11 cellular contexts compared by ENCODE assay signal in the genomic region with DNA sequence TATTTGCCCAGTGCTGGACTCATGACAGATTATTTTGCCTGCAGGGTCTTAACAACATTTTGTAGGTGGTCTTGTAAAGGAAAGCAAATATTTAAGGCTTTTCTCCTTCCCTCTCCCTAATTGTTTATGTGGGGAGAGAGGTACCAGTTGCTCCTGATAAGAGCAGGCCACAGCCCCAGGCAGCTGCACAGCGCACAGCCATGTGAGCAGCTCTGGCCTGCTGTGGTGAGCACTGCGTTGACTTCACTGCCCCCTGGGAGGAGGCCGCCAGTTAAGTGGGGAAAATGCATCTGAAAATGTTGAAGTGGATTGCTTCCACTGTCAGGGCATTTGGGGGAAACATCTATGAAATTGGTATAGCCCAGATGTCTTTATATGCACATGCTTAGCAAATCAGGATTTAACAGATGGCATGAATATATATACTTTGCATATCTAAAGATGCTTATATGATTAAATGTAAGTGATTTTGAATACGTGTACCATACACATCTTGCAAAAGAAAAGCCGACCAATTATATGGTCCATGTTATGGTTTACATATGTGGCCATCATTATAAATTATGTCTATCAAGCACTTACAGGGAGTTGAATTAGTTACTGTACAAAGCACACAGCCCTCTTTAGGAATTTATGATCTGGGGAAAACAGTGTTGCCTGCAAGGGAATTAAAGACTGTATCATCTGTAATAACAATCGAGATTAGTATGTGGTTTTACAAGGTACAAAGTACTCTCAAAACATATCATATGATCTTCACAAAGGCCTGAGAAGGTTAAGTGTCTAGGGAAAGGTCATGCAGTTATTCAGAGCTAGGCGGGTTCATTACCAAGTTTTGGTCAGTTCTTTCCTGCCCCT.
DNase-seq lines count a peak whose midpoint lies in the region; ATAC-seq, FAIRE-seq and TF ChIP-seq lines count a peak whose summit lies in the region.
"Had no signal": no experiment of that assay in that cellular context is flagged by ENCODE, and none has a peak within 500 bp of the region (broad histone marks: within the 10 kb centered on the region; RNA-seq: fewer than 3 reads in every experiment).

No MANE protein-coding gene starts in this region.

- H2BK12ac ChIP-seq in H1 (ENCODE audit: low read depth, low read length), result no peak overlapping the region; the same call in 1 of the 2 replicates

- H4K91ac ChIP-seq in H1 (replicated peaks; ENCODE audit: insufficient read length, low read length), result peak overlapping the region; percentile 34

- DNase-seq in cardiac muscle cell (ENCODE audit: low read depth in 1 of 2, low spot score in 1 of 2), result peak; percentile 40 to 60
- DNase-seq in left ventricle myocardium inferior, result no peak
- peak; percentile 77 to 93 for DNase-seq in NCI-H524 (lab: John Stamatoyannopoulos, UW)
- DNase-seq in H1 (ENCODE audit: low read depth in 1 of 2, low spot score in 2 of 2), result no peak
- peak; percentile 69 for DNase-seq in superior temporal gyrus (ENCODE audit: extremely low spot score)
- DNase-seq in HPDE6-E6E7 (ENCODE audit: extremely low spot score), result no peak
- DNase-seq: activated gamma-delta T cell treated with Interleukin-2 at 50 U/mL for 16 hours, NCI-H1930 had no signal

- no peaks in the 10 kb centered on the region for H3K79me1 ChIP-seq in H1 (ENCODE audit: low read depth, low read length)

- no peak overlapping the region for H2BK120ac ChIP-seq in H1 (replicated peaks; ENCODE audit: low read depth, low read length)

- H3K4me1 ChIP-seq in cardiac muscle cell (ENCODE audit: low read depth), result peaks cover 4% of the 10 kb centered on the region
- H3K4me1 ChIP-seq in left ventricle myocardium inferior, result no peaks in the 10 kb centered on the region
- peaks cover 7 to 27% (median 16%) of the 10 kb centered on the region in 4 experiments; a peak in 6 of 7 replicates for H3K4me1 ChIP-seq in H1 (replicated peaks in 1 of 4; ENCODE audit: control insufficient read depth in 3 of 4, insufficient read depth in 4 of 4, low read length in 3 of 4)

- intact Hi-C loops in left ventricle myocardium inferior (cut with micrococcal nuclease), result no loop called here

- no peak overlapping the region for H4K8ac ChIP-seq in H1 (ENCODE audit: extremely low read depth, insufficient read depth, low read length)

- no peak overlapping the region for H3K18ac ChIP-seq in H1 (ENCODE audit: extremely low read depth, low read length)

- H2AFZ ChIP-seq in H1 (ENCODE audit: low read length), result no peak overlapping the region

- H4K20me1 ChIP-seq in H1 (replicated peaks in 1 of 2; ENCODE audit: control insufficient read depth in 1 of 2, insufficient read depth in 2 of 2, low read length in 2 of 2), result no peaks in the 10 kb centered on the region

- POLR2A ChIA-PET in H1 (lab: Charles Lee; ENCODE audit: partially characterized antibody), result no interaction called here

- TF ChIP-seq RAD21 in H1 (IDR thresholded peaks at IDR 0.05 in 1 of 2, conservative IDR thresholded peaks at IDR 0.05 in 1 of 2; ENCODE audit: low read depth in 2 of 2, low read length in 2 of 2), result no peak

- H3K27me3 ChIP-seq in cardiac muscle cell (peaks cover 34% of the 10 kb centered on the region), left ventricle myocardium inferior (ENCODE audit: low read depth) (peaks cover 28% of the 10 kb centered on the region), H1 (replicated peaks in 1 of 4; ENCODE audit: control insufficient read depth in 3 of 4, extremely low read depth in 1 of 4, insufficient read depth in 3 of 4, low read length in 3 of 4) (no peaks in the 10 kb centered on the region; a peak in 1 of 7 replicates)

- no peak overlapping the region for H2BK20ac ChIP-seq in H1 (ENCODE audit: low read length)

- TF ChIP-seq EP300 in H1 (IDR thresholded peaks at IDR 0.05; ENCODE audit: borderline replicate concordance in 1 of 2, low read depth in 2 of 2, low read length in 2 of 2), result no peak

- no peak overlapping the region for H3K23ac ChIP-seq in H1 (ENCODE audit: insufficient read length)

- TF ChIP-seq CTCF in cardiac muscle cell (IDR thresholded peaks at IDR 0.05; ENCODE audit: low read depth, low read length) (no peak), left ventricle myocardium inferior (IDR thresholded peaks at IDR 0.05; ENCODE audit: borderline replicate concordance) (no peak), H1 (IDR thresholded peaks at IDR 0.05; ENCODE audit: control extremely low read depth in 1 of 3, insufficient read depth in 1 of 3, low read depth in 1 of 3, low read length in 3 of 3) (no peak)

- no peaks in the 10 kb centered on the region for H3K23me2 ChIP-seq in H1 (ENCODE audit: low read depth, low read length)

- no peak overlapping the region for H3K4me2 ChIP-seq in H1 (ENCODE audit: insufficient read depth in 1 of 2, low read depth in 2 of 2, low read length in 2 of 2)

- CTCF ChIA-PET in H1 (lab: Charles Lee; ENCODE audit: partially characterized antibody), result no interaction called here

- H3K9ac ChIP-seq in H1 (replicated peaks in 1 of 4; ENCODE audit: extremely low read depth in 1 of 4, low read depth in 3 of 4, low read length in 3 of 4), result no peak overlapping the region

- H3K9me3 ChIP-seq in cardiac muscle cell (ENCODE audit: low read depth) (no peaks in the 10 kb centered on the region), left ventricle myocardium inferior (replicated peaks) (no peaks in the 10 kb centered on the region), H1 (ENCODE audit: insufficient read depth in 2 of 2, low read depth in 1 of 2, low read length in 1 of 2) (no peaks in the 10 kb centered on the region)

- no peak overlapping the region for H2AK5ac ChIP-seq in H1 (ENCODE audit: low read depth, low read length)

- H3K14ac ChIP-seq in H1 (ENCODE audit: insufficient read length), result no peak overlapping the region

- TF ChIP-seq POLR2A in H1 (IDR thresholded peaks at IDR 0.05; ENCODE audit: control extremely low read depth in 1 of 2, low read depth in 2 of 2, low read length in 2 of 2), result no peak

- H3K4me3 ChIP-seq in cardiac muscle cell (no peak overlapping the region), left ventricle myocardium inferior (no peak overlapping the region), H1 (ENCODE audit: extremely low read depth in 1 of 4, insufficient read depth in 2 of 4, low read depth in 3 of 4, low read length in 4 of 4) (no peak overlapping the region)

- no peak overlapping the region for H3K27ac ChIP-seq in cardiac muscle cell
- no peak overlapping the region for H3K27ac ChIP-seq in left ventricle myocardium inferior (replicated peaks)
- no peak overlapping the region for H3K27ac ChIP-seq in H1 (ENCODE audit: low read depth, low read length)

- no peak for FAIRE-seq in H1 (lab: Jason Lieb, UNC)
- FAIRE-seq: TTC549 had no signal

- H3K4ac ChIP-seq in H1 (replicated peaks; ENCODE audit: insufficient read length, low read depth, low read length), result no peak overlapping the region

- H3K79me2 ChIP-seq in H1 (ENCODE audit: control insufficient read depth in 1 of 2, insufficient read depth in 2 of 2, low read length in 2 of 2), result no peaks in the 10 kb centered on the region

- no peak overlapping the region for H3K56ac ChIP-seq in H1 (replicated peaks; ENCODE audit: insufficient read length, low read depth, low read length)

- H3K36me3 ChIP-seq in cardiac muscle cell (no peaks in the 10 kb centered on the region), left ventricle myocardium inferior (no peaks in the 10 kb centered on the region), H1 (ENCODE audit: control insufficient read depth in 2 of 4, insufficient read depth in 4 of 4, low read length in 3 of 4) (no peaks in the 10 kb centered on the region)

- no peak overlapping the region for H2BK5ac ChIP-seq in H1 (ENCODE audit: low read depth, low read length)

- H4K5ac ChIP-seq in H1 (ENCODE audit: insufficient read length, low read depth, low read length), result no peak overlapping the region

- no peak overlapping the region; the same call in 1 of the 2 replicates for H2BK15ac ChIP-seq in H1 (ENCODE audit: low read length)

- ATAC-seq in GM21529 (IDR thresholded peaks at IDR 0.05; ENCODE audit: unreplicated experiment), result no peak
- ATAC-seq in HG03342 (IDR thresholded peaks at IDR 0.05; ENCODE audit: unreplicated experiment), result no peak

- 88% methylated on average over 7 of the region's 7 CpGs; no CpG with 5 or more reads in 1 of the 2 experiments for WGBS in H1 (ENCODE audit: extremely low coverage in 1 of 2, insufficient coverage in 1 of 2, insufficient read length in 1 of 2, insufficient replicate concordance in 2 of 2, low coverage in 1 of 2, low lambda C conversion rate in 2 of 2, missing lambda C conversion rate in 1 of 2), 2 experiments

TF ChIP-seq in H1, 55 proteins besides CTCF, POLR2A, EP300 and RAD21:
- TF ChIP-seq, protein P1, sequence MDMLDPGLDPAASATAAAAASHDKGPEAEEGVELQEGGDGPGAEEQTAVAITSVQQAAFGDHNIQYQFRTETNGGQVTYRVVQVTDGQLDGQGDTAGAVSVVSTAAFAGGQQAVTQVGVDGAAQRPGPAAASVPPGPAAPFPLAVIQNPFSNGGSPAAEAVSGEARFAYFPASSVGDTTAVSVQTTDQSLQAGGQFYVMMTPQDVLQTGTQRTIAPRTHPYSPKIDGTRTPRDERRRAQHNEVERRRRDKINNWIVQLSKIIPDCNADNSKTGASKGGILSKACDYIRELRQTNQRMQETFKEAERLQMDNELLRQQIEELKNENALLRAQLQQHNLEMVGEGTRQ (IDR thresholded peaks at IDR 0.05; ENCODE audit: low read length), result no peak
- TF ChIP-seq CBX5 (IDR thresholded peaks at IDR 0.05; ENCODE audit: low read depth, low read length) (no peak), KDM4A (IDR thresholded peaks at IDR 0.05; ENCODE audit: low read depth, low read length, severe bottlenecking) (no peak)
TF ChIP-seq in H1: peak in this region for 0.

Comparison
In these comparisons a context has a peak if more than half of its experiments do, and no peak if none do; other contexts are left out.
1. DNase-seq: peak in cardiac muscle cell (2 of 2), NCI-H524 (2 of 2) and superior temporal gyrus (single experiment); none in left ventricle myocardium inferior (single experiment), H1 (0 of 2) and HPDE6-E6E7 (single experiment).